In the genomic region with DNA sequence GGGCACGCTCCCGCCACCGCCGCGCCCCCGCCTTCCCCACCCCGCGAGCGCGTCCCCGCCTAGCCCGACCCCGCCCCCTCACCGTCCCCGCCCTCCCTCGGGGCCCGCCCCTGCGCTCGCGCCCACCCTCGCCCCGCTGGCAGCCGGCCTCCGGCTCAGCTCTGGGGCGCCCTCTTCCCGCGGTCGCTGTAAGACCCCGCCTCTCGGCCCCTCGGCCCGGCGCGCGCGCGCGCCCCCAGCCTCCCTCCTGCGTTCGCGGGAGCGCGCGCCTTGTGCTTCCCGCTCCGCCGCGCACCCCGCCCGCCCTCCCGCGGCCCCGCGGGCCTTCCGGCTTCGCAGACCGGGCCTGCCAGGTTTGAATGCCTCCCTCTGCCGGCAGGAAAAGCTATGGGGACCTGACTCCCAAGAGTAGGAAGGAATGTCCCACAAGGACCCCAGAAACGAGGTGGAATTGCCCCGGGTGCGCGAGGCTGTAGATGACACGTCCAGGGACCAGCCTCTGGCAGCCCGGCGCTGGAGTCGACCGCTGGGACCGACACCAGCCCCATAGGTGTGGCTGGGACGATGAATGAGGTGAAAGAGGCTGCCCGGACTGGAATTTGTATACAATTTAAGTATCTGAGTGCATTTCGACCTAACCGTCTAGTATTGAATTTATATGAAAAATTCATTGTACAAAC, we compare ENCODE assay signal across 1 cellular context.
A peak's percentile ranks its signal among the peaks of the same experiment; 100 is the strongest.
TF ChIP-seq lines count a peak whose summit lies in the region.

No MANE protein-coding gene starts in this region.

TF ChIP-seq in HepG2, 621 proteins besides CTCF, POLR2A, EP300 and RAD21 (continued from another document and continues in another):
- TF ChIP-seq, protein P1, sequence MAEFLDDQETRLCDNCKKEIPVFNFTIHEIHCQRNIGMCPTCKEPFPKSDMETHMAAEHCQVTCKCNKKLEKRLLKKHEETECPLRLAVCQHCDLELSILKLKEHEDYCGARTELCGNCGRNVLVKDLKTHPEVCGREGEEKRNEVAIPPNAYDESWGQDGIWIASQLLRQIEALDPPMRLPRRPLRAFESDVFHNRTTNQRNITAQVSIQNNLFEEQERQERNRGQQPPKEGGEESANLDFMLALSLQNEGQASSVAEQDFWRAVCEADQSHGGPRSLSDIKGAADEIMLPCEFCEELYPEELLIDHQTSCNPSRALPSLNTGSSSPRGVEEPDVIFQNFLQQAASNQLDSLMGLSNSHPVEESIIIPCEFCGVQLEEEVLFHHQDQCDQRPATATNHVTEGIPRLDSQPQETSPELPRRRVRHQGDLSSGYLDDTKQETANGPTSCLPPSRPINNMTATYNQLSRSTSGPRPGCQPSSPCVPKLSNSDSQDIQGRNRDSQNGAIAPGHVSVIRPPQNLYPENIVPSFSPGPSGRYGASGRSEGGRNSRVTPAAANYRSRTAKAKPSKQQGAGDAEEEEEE (CRISPR knock-in tag; IDR thresholded peaks at IDR 0.05; ENCODE audit: borderline replicate concordance): no peak
- TF ChIP-seq, protein P2, sequence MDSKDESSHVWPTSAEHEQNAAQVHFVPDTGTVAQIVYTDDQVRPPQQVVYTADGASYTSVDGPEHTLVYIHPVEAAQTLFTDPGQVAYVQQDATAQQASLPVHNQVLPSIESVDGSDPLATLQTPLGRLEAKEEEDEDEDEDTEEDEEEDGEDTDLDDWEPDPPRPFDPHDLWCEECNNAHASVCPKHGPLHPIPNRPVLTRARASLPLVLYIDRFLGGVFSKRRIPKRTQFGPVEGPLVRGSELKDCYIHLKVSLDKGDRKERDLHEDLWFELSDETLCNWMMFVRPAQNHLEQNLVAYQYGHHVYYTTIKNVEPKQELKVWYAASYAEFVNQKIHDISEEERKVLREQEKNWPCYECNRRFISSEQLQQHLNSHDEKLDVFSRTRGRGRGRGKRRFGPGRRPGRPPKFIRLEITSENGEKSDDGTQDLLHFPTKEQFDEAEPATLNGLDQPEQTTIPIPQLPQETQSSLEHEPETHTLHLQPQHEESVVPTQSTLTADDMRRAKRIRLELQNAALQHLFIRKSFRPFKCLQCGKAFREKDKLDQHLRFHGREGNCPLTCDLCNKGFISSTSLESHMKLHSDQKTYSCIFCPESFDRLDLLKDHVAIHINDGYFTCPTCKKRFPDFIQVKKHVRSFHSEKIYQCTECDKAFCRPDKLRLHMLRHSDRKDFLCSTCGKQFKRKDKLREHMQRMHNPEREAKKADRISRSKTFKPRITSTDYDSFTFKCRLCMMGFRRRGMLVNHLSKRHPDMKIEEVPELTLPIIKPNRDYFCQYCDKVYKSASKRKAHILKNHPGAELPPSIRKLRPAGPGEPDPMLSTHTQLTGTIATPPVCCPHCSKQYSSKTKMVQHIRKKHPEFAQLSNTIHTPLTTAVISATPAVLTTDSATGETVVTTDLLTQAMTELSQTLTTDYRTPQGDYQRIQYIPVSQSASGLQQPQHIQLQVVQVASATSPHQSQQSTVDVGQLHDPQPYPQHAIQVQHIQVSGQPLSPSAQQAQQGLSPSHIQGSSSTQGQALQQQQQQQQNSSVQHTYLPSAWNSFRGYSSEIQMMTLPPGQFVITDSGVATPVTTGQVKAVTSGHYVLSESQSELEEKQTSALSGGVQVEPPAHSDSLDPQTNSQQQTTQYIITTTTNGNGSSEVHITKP (CRISPR knock-in tag; IDR thresholded peaks at IDR 0.05; ENCODE audit: low read depth): peak; percentile 79
- peak; percentile 11; the same call in 1 of the 2 replicates for TF ChIP-seq SOX5 (CRISPR knock-in tag; IDR thresholded peaks at IDR 0.05; ENCODE audit: borderline replicate concordance)
- no peak for TF ChIP-seq U2AF1 (optimal IDR thresholded peaks at IDR 0.05; ENCODE audit: low read depth, low read length)
- TF ChIP-seq SRY (CRISPR knock-in tag; IDR thresholded peaks at IDR 0.05): no peak
- 0 out of 2 replicates have a peak, but pooled peaks have one; percentile 4 for TF ChIP-seq ZSCAN31 (CRISPR knock-in tag; IDR thresholded peaks at IDR 0.05; ENCODE audit: low read depth)
- TF ChIP-seq POLR2G (IDR thresholded peaks at IDR 0.05; ENCODE audit: low read depth, low read length): peak; percentile 58; the same call in 1 of the 2 replicates
- TF ChIP-seq ZNF713 (CRISPR knock-in tag; IDR thresholded peaks at IDR 0.05): no peak
- TF ChIP-seq NR2F2 (IDR thresholded peaks at IDR 0.05; ENCODE audit: borderline replicate concordance, low read depth): no peak
- TF ChIP-seq, protein P3, sequence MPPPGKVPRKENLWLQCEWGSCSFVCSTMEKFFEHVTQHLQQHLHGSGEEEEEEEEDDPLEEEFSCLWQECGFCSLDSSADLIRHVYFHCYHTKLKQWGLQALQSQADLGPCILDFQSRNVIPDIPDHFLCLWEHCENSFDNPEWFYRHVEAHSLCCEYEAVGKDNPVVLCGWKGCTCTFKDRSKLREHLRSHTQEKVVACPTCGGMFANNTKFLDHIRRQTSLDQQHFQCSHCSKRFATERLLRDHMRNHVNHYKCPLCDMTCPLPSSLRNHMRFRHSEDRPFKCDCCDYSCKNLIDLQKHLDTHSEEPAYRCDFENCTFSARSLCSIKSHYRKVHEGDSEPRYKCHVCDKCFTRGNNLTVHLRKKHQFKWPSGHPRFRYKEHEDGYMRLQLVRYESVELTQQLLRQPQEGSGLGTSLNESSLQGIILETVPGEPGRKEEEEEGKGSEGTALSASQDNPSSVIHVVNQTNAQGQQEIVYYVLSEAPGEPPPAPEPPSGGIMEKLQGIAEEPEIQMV (CRISPR knock-in tag; IDR thresholded peaks at IDR 0.05; ENCODE audit: low read depth): no peak
- no peak for TF ChIP-seq REPIN1 (CRISPR knock-in tag; IDR thresholded peaks at IDR 0.05; ENCODE audit: borderline replicate concordance, low read depth)
- TF ChIP-seq, protein P4, sequence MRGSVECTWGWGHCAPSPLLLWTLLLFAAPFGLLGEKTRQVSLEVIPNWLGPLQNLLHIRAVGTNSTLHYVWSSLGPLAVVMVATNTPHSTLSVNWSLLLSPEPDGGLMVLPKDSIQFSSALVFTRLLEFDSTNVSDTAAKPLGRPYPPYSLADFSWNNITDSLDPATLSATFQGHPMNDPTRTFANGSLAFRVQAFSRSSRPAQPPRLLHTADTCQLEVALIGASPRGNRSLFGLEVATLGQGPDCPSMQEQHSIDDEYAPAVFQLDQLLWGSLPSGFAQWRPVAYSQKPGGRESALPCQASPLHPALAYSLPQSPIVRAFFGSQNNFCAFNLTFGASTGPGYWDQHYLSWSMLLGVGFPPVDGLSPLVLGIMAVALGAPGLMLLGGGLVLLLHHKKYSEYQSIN (CRISPR knock-in tag; IDR thresholded peaks at IDR 0.05; ENCODE audit: borderline replicate concordance): no peak
- TF ChIP-seq FOXO1 (CRISPR knock-in tag; IDR thresholded peaks at IDR 0.05): 0 out of 2 replicates have a peak, but pooled peaks have one; percentile 13
- no peak for TF ChIP-seq KDM4B (CRISPR knock-in tag; IDR thresholded peaks at IDR 0.05)
- TF ChIP-seq ZNF75D (CRISPR knock-in tag; IDR thresholded peaks at IDR 0.05; ENCODE audit: borderline replicate concordance): no peak
- TF ChIP-seq, protein P5, sequence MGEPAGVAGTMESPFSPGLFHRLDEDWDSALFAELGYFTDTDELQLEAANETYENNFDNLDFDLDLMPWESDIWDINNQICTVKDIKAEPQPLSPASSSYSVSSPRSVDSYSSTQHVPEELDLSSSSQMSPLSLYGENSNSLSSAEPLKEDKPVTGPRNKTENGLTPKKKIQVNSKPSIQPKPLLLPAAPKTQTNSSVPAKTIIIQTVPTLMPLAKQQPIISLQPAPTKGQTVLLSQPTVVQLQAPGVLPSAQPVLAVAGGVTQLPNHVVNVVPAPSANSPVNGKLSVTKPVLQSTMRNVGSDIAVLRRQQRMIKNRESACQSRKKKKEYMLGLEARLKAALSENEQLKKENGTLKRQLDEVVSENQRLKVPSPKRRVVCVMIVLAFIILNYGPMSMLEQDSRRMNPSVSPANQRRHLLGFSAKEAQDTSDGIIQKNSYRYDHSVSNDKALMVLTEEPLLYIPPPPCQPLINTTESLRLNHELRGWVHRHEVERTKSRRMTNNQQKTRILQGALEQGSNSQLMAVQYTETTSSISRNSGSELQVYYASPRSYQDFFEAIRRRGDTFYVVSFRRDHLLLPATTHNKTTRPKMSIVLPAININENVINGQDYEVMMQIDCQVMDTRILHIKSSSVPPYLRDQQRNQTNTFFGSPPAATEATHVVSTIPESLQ (CRISPR knock-in tag; conservative IDR thresholded peaks at IDR 0.05): no peak
- TF ChIP-seq ADNP (CRISPR knock-in tag; IDR thresholded peaks at IDR 0.05): no peak
- TF ChIP-seq SOX13 (IDR thresholded peaks at IDR 0.05): no peak
- peak in 1 of 2 experiments; percentile 7; a peak in 1 of 4 replicates for TF ChIP-seq SOX13 (CRISPR knock-in tag; conservative IDR thresholded peaks at IDR 0.05 in 1 of 2, IDR thresholded peaks at IDR 0.05 in 1 of 2)
- no peak for TF ChIP-seq ZNF674 (CRISPR knock-in tag; IDR thresholded peaks at IDR 0.05; ENCODE audit: low read depth)
- TF ChIP-seq, protein P6, sequence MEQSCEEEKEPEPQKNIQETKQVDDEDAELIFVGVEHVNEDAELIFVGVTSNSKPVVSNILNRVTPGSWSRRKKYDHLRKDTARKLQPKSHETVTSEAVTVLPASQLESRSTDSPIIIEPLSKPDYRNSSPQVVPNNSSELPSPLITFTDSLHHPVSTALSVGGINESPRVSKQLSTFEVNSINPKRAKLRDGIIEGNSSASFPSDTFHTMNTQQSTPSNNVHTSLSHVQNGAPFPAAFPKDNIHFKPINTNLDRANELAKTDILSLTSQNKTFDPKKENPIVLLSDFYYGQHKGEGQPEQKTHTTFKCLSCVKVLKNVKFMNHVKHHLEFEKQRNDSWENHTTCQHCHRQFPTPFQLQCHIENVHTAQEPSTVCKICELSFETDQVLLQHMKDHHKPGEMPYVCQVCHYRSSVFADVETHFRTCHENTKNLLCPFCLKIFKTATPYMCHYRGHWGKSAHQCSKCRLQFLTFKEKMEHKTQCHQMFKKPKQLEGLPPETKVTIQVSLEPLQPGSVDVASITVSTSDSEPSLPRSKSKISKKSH (CRISPR knock-in tag; IDR thresholded peaks at IDR 0.05; ENCODE audit: borderline replicate concordance): no peak
- TF ChIP-seq RARG (CRISPR knock-in tag; IDR thresholded peaks at IDR 0.05; ENCODE audit: low read depth): no peak
- TF ChIP-seq, protein P7, sequence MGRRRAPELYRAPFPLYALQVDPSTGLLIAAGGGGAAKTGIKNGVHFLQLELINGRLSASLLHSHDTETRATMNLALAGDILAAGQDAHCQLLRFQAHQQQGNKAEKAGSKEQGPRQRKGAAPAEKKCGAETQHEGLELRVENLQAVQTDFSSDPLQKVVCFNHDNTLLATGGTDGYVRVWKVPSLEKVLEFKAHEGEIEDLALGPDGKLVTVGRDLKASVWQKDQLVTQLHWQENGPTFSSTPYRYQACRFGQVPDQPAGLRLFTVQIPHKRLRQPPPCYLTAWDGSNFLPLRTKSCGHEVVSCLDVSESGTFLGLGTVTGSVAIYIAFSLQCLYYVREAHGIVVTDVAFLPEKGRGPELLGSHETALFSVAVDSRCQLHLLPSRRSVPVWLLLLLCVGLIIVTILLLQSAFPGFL (CRISPR knock-in tag; IDR thresholded peaks at IDR 0.05): no peak
- TF ChIP-seq KDM5A (IDR thresholded peaks at IDR 0.05; ENCODE audit: borderline replicate concordance, low read length): no peak
- no peak for TF ChIP-seq SOX6 (IDR thresholded peaks at IDR 0.05)
- no peak for TF ChIP-seq SOX6 (CRISPR knock-in tag; IDR thresholded peaks at IDR 0.05)
- TF ChIP-seq, protein P8, sequence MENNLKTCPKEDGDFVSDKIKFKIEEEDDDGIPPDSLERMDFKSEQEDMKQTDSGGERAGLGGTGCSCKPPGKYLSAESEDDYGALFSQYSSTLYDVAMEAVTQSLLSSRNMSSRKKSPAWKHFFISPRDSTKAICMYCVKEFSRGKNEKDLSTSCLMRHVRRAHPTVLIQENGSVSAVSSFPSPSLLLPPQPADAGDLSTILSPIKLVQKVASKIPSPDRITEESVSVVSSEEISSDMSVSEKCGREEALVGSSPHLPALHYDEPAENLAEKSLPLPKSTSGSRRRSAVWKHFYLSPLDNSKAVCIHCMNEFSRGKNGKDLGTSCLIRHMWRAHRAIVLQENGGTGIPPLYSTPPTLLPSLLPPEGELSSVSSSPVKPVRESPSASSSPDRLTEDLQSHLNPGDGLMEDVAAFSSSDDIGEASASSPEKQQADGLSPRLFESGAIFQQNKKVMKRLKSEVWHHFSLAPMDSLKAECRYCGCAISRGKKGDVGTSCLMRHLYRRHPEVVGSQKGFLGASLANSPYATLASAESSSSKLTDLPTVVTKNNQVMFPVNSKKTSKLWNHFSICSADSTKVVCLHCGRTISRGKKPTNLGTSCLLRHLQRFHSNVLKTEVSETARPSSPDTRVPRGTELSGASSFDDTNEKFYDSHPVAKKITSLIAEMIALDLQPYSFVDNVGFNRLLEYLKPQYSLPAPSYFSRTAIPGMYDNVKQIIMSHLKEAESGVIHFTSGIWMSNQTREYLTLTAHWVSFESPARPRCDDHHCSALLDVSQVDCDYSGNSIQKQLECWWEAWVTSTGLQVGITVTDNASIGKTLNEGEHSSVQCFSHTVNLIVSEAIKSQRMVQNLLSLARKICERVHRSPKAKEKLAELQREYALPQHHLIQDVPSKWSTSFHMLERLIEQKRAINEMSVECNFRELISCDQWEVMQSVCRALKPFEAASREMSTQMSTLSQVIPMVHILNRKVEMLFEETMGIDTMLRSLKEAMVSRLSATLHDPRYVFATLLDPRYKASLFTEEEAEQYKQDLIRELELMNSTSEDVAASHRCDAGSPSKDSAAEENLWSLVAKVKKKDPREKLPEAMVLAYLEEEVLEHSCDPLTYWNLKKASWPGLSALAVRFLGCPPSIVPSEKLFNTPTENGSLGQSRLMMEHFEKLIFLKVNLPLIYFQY (CRISPR knock-in tag; IDR thresholded peaks at IDR 0.05; ENCODE audit: borderline replicate concordance): 0 out of 2 replicates have a peak, but pooled peaks have one; percentile 35
